8 cellular contexts compared by ENCODE assay signal in genomic region chr16:5374184-5374583, GRCh38.
"Had no signal": no experiment of that assay in that cellular context is flagged by ENCODE, and none has a peak within 500 bp of the region (broad histone marks: within the 10 kb centered on the region; RNA-seq: fewer than 3 reads in every experiment).

No MANE protein-coding gene starts in this region.

- H3K9me3 ChIP-seq: HAP-1 had no signal

- H3K4me3 Mint-ChIP-seq: HFFc6, IgD-negative memory B cell had no signal

- H3K36me3 ChIP-seq: HAP-1 had no signal

- ATAC-seq: HCT116 had no signal

- H3K4me3 ChIP-seq: HAP-1 had no signal

- FAIRE-seq: H54, HTR-8/SVneo had no signal

- H3K27ac Mint-ChIP-seq: HFFc6 had no signal

- H3K4me1 Mint-ChIP-seq: IgD-negative memory B cell had no signal

- DNase-seq: GOT3, HFFc6, KG1 had no signal

- H3K4me1 ChIP-seq: HAP-1 had no signal
